In the genomic region with DNA sequence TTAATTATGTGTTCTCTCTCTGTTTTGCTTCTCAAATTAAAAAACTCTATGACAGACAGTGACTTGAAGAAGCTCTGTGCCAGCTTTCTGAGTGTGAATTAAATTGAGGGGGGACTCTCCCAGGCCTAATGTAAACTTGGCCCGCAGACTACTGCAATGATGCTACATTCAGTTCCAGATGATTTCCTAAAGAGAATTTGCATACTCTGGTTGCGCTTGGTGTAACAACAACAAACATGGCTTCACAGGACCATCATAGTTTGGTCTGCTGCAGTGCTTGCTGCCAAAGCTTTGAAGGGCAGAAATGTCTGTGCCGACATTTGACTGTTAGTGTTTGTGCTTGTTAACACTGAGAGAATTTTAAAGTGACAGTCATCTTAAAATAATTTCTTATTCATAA, we compare ENCODE assay signal across 9 cellular contexts. TPM values are rescaled to one million over a fixed set of nuclear protein-coding genes. Genes with fewer than 3 reads are reported as not detected.
DNase-seq lines count a peak whose midpoint lies in the region; ATAC-seq, FAIRE-seq and TF ChIP-seq lines count a peak whose summit lies in the region.
"Had no signal": no experiment of that assay in that cellular context is flagged by ENCODE, and none has a peak within 500 bp of the region (broad histone marks: within the 10 kb centered on the region; RNA-seq: fewer than 3 reads in every experiment).

No MANE protein-coding gene starts in this region.

- H2AFZ ChIP-seq in parathyroid adenoma: peak overlapping the region; percentile 61

- no peak overlapping the region for H3K4me2 ChIP-seq in parathyroid adenoma (ENCODE audit: low read length)

- no peak overlapping the region for H3K4me3 Mint-ChIP-seq in naive thymus-derived CD4-positive, alpha-beta T cell

- H3K27me3 ChIP-seq in parathyroid adenoma (ENCODE audit: control insufficient read depth, insufficient read depth, low read length): no peaks in the 10 kb centered on the region
- no peaks in the 10 kb centered on the region for H3K27me3 ChIP-seq in naive thymus-derived CD4-positive, alpha-beta T cell (ENCODE audit: control insufficient read depth in 2 of 2, insufficient read depth in 2 of 2, low read length in 2 of 2)

- no peak overlapping the region for H3K27ac Mint-ChIP-seq in naive thymus-derived CD4-positive, alpha-beta T cell
- H3K27ac Mint-ChIP-seq: progenitor cell of endocrine pancreas had no signal

- peaks cover 4 to 27% (median 15%) of the 10 kb centered on the region in 7 donors for H3K4me1 Mint-ChIP-seq in naive thymus-derived CD4-positive, alpha-beta T cell

- H3K36me3 ChIP-seq in parathyroid adenoma (ENCODE audit: control insufficient read depth, insufficient read depth, low read length): no peaks in the 10 kb centered on the region
- no peaks in the 10 kb centered on the region for H3K36me3 ChIP-seq in naive thymus-derived CD4-positive, alpha-beta T cell (ENCODE audit: control insufficient read depth in 2 of 3, insufficient read depth in 3 of 3, low read length in 3 of 3)

- H3K79me2 ChIP-seq in parathyroid adenoma: no peaks in the 10 kb centered on the region

- no peaks in the 10 kb centered on the region for H3K9me3 ChIP-seq in parathyroid adenoma (ENCODE audit: control insufficient read depth, low read length)
- no peaks in the 10 kb centered on the region for H3K9me3 ChIP-seq in naive thymus-derived CD4-positive, alpha-beta T cell (ENCODE audit: control insufficient read depth in 2 of 3, low read length in 3 of 3)

- H3K9ac ChIP-seq in parathyroid adenoma: no peak overlapping the region

- peak; percentile 86 for ATAC-seq in GM19023 (IDR thresholded peaks at IDR 0.05; ENCODE audit: unreplicated experiment)
- ATAC-seq in HG02642 (IDR thresholded peaks at IDR 0.05; ENCODE audit: poor library complexity, unreplicated experiment): peak; percentile 88
- ATAC-seq in naive thymus-derived CD4-positive, alpha-beta T cell: no peak

- H3K27ac ChIP-seq in parathyroid adenoma: no peak overlapping the region
- no peak overlapping the region for H3K27ac ChIP-seq in naive thymus-derived CD4-positive, alpha-beta T cell (ENCODE audit: low read depth, low read length)

- in situ Hi-C loops in G401 (cut with HindIII; ENCODE audit: low sequenced_read_pairs): no loop called here

- CTCF ChIA-PET in naive thymus-derived CD4-positive, alpha-beta T cell (lab: Charles Lee): interaction anchor here (0.7 to 2.9 kb wide), 7 partner anchors 11 to 596 kb away, joined by 3 to 21 read pairs (median 3); a partner anchor contains a TSS

- peak; percentile 83 for DNase-seq in NAMALWA (ENCODE audit: low spot score)
- DNase-seq in urothelium cell line (ENCODE audit: low spot score): no peak
- no peak for DNase-seq in G401 (ENCODE audit: low spot score)
- no peak for DNase-seq in naive thymus-derived CD4-positive, alpha-beta T cell
- no peak for DNase-seq in activated naive CD4-positive, alpha-beta T cell (lab: John Stamatoyannopoulos, UW)

- intact Hi-C loops in naive thymus-derived CD4-positive, alpha-beta T cell (cut with micrococcal nuclease): no loop called here

- H3K36me3 Mint-ChIP-seq in naive thymus-derived CD4-positive, alpha-beta T cell: no peaks in the 10 kb centered on the region

- no peaks in the 10 kb centered on the region for H3K27me3 Mint-ChIP-seq in naive thymus-derived CD4-positive, alpha-beta T cell
- H3K27me3 Mint-ChIP-seq: progenitor cell of endocrine pancreas had no signal

- no peak for TF ChIP-seq CTCF in parathyroid adenoma (IDR thresholded peaks at IDR 0.05)

- H3K9me3 Mint-ChIP-seq in naive thymus-derived CD4-positive, alpha-beta T cell: peaks cover 0 to 1% (median 0%) of the 10 kb centered on the region in 11 donors

- FAIRE-seq in urothelium cell line (lab: Jason Lieb, UNC): no peak

- H3K4me3 ChIP-seq in parathyroid adenoma (ENCODE audit: low read depth, low read length): no peak overlapping the region
- no peak overlapping the region for H3K4me3 ChIP-seq in naive thymus-derived CD4-positive, alpha-beta T cell (ENCODE audit: low read length)

- POLR2A ChIA-PET in naive thymus-derived CD4-positive, alpha-beta T cell (lab: Charles Lee): no interaction called here

- H3K4me1 ChIP-seq in parathyroid adenoma: no peaks in the 10 kb centered on the region
- H3K4me1 ChIP-seq in naive thymus-derived CD4-positive, alpha-beta T cell (ENCODE audit: control insufficient read depth in 2 of 2, insufficient read depth in 2 of 2, low read length in 2 of 2): peaks cover 4 to 5% of the 10 kb centered on the region in 2 donors

RNA-seq across cellular contexts. Expression of a gene that starts 25.0 kb away (rescaled TPM):
- total RNA-seq in G401 (2014; rRNA removed; shearing (Covaris generic)): 0.06 and 0.20 TPM in 2 replicates
- total RNA-seq in naive thymus-derived CD4-positive, alpha-beta T cell: under 1 TPM; 0.22 to 0.93 (median 0.30) TPM
- polyA plus RNA-seq in naive thymus-derived CD4-positive, alpha-beta T cell: under 1 TPM in 1 of 2 donors, not detected in 1; 0.07 TPM
